Comparison of ENCODE assay signal across 21 cellular contexts in the genomic region with DNA sequence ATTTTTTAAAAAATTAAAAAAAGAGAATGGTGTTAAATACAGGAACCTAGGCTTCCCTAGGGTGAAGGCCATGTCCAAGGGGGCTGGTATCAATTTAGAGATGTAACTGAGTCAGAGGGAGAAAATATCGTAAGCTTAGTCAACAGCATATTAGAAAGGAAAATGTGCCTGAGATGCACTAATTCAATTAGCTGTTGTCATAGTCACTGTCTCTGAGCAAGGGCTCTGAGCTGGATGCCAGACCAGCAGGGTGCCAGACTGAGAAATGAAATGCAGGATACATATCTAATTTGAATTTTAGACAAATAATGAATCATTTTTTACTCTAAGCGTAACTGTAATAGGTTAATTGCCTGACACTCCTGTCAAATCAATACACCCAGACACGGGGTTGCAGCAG. TPM values are rescaled to one million over a fixed set of nuclear protein-coding genes. Genes with fewer than 3 reads are reported as not detected.
DNase-seq lines count a peak whose midpoint lies in the region; TF ChIP-seq lines count a peak whose summit lies in the region.
"Had no signal": no experiment of that assay in that cellular context is flagged by ENCODE, and none has a peak within 500 bp of the region (broad histone marks: within the 10 kb centered on the region; RNA-seq: fewer than 3 reads in every experiment).

No MANE protein-coding gene starts in this region.

- BruUV-seq in PC-9 (replicated peaks; lab: Mats Ljungman, UMichigan): no TSS peak

- H2AK5ac ChIP-seq in mesendoderm (ENCODE audit: low read length): no peak overlapping the region

- no peak overlapping the region for H4K5ac ChIP-seq in mesendoderm (ENCODE audit: low read length)

- H2BK5ac ChIP-seq in mesendoderm (ENCODE audit: low read length): no peak overlapping the region

- H3K18ac ChIP-seq in mesendoderm (ENCODE audit: low read length): peak overlapping the region; percentile 89

- H3F3A ChIP-seq in PC-9 (ENCODE audit: insufficient read depth, low read depth): peaks cover 11% of the 10 kb centered on the region

- TF ChIP-seq CTCF in PC-9 (conservative IDR thresholded peaks at IDR 0.05): no peak

- peak overlapping the region; percentile 12 for H3K4me3 ChIP-seq in SK-N-MC
- no peak overlapping the region for H3K4me3 ChIP-seq in mesendoderm (ENCODE audit: low read length)
- no peak overlapping the region for H3K4me3 ChIP-seq in PC-9
- H3K4me3 ChIP-seq: lung, prostate gland, stomach, transverse colon had no signal

- CTCF ChIA-PET in PC-9 (lab: Charles Lee): no interaction called here

- H3K27me3 ChIP-seq in mesendoderm (ENCODE audit: insufficient read depth, low read length, poor library complexity) (no peaks in the 10 kb centered on the region), PC-9 (ENCODE audit: insufficient read depth, low read depth) (no peaks in the 10 kb centered on the region)
- H3K27me3 ChIP-seq: stomach, transverse colon had no signal

- H3K27ac ChIP-seq in SK-N-MC (peak overlapping the region; percentile 55; the same call in 1 of the 2 replicates), mesendoderm (ENCODE audit: low read depth, low read length) (no peak overlapping the region), PC-9 (no peak overlapping the region)
- H3K27ac ChIP-seq: prostate gland, stomach, transverse colon had no signal

- POLR2A ChIA-PET in PC-9 (lab: Charles Lee; ENCODE audit: unreplicated experiment): no interaction called here

- DNase-seq in EH (ENCODE audit: low read depth): peak; percentile 58
- DNase-seq in NCI-H1694 (lab: John Stamatoyannopoulos, UW): peak; percentile 57
- DNase-seq in SK-N-MC (ENCODE audit: low read depth, low spot score): peak; percentile 60
- peak; percentile 71 for DNase-seq in mesendoderm
- no peak for DNase-seq in PC-9
- DNase-seq in head of caudate nucleus: no peak
- no peak for DNase-seq in stimulated activated naive CD4-positive, alpha-beta T cell treated with Interleukin-2 at 50 U/mL for 16 hours (lab: John Stamatoyannopoulos, UW)
- DNase-seq: activated CD4-positive, alpha-beta memory T cell treated with anti-CD3 and anti-CD28 coated beads, Interleukin-2, amount 10 ng/mL, durations not matched to agents 7 days and 5 days; activated CD4-positive, CD25-positive, alpha-beta regulatory T cell; activated naive CD8-positive, alpha-beta T cell treated with anti-CD3 and anti-CD28 coated beads for 36 hours; AML-193; DMS79 treated with DMSO at 0.1 percent for 48 hours; glutamatergic neuron; Kasumi-1; NCI-H1048; NCI-H510A treated with DMSO at 0.1 percent for 48 hours; stomach; T-helper 9 cell; transverse colon had no signal

- no peak overlapping the region for H4K8ac ChIP-seq in mesendoderm (ENCODE audit: low read depth, low read length)

- no peak overlapping the region for H3K4me2 ChIP-seq in mesendoderm (ENCODE audit: low read length)
- H3K4me2 ChIP-seq in PC-9: no peak overlapping the region

- H3K9me2 ChIP-seq in PC-9 (ENCODE audit: insufficient read depth): no peaks in the 10 kb centered on the region

- H3K4ac ChIP-seq in mesendoderm (ENCODE audit: low read depth, low read length): no peak overlapping the region

- intact Hi-C loops in PC-9 (cut with micrococcal nuclease; ENCODE audit: unreplicated experiment) (loop anchor here (10.0 kb wide), 1 partner anchor 262 kb away; no protein-coding TSS in a partner anchor), head of caudate nucleus (cut with DNase I) (no loop called here)

- H3K36me3 ChIP-seq in SK-N-MC (ENCODE audit: insufficient read depth, low read length) (no peaks in the 10 kb centered on the region), mesendoderm (ENCODE audit: control insufficient read depth, insufficient read depth, low read length) (no peaks in the 10 kb centered on the region), PC-9 (ENCODE audit: low read depth) (no peaks in the 10 kb centered on the region)
- H3K36me3 ChIP-seq: prostate gland, stomach, transverse colon had no signal

- H3K9ac ChIP-seq in SK-N-MC (ENCODE audit: insufficient read length) (no peak overlapping the region), mesendoderm (ENCODE audit: low read length) (no peak overlapping the region)

- no CpG with 5 or more reads among the region's 3 CpGs for WGBS in mesendoderm (ENCODE audit: extremely low coverage, insufficient coverage, low lambda C conversion rate)

- no peak overlapping the region for H2AFZ ChIP-seq in PC-9

- H3K4me1 ChIP-seq in mesendoderm (ENCODE audit: control insufficient read depth, low read depth, low read length): peaks cover 25% of the 10 kb centered on the region
- H3K4me1 ChIP-seq in PC-9 (replicated peaks; ENCODE audit: insufficient read depth): peaks cover 27% of the 10 kb centered on the region
- H3K4me1 ChIP-seq: prostate gland had no signal

- H2BK120ac ChIP-seq in mesendoderm (ENCODE audit: low read depth, low read length): peak overlapping the region; percentile 79

- no peaks in the 10 kb centered on the region for H4K20me1 ChIP-seq in PC-9 (ENCODE audit: insufficient read depth)

- H3K56ac ChIP-seq in mesendoderm (ENCODE audit: low read length): peak overlapping the region; percentile 51

- no peaks in the 10 kb centered on the region for H3K79me1 ChIP-seq in mesendoderm (ENCODE audit: low read length)

- H2BK15ac ChIP-seq in mesendoderm (replicated peaks; ENCODE audit: low read depth): peak overlapping the region; percentile 87

- H3K79me2 ChIP-seq in mesendoderm (ENCODE audit: control insufficient read depth, insufficient read depth, low read length) (no peaks in the 10 kb centered on the region), PC-9 (ENCODE audit: low read depth) (no peaks in the 10 kb centered on the region)

- H3K9me3 ChIP-seq in SK-N-MC (ENCODE audit: low read depth, low read length) (no peaks in the 10 kb centered on the region), PC-9 (ENCODE audit: insufficient read depth, low read depth) (no peaks in the 10 kb centered on the region; the same call in 1 of the 2 replicates)
- H3K9me3 ChIP-seq: prostate gland, stomach, transverse colon had no signal

- no peak overlapping the region for H3K23ac ChIP-seq in mesendoderm (ENCODE audit: low read length)

RNA-seq across cellular contexts. Expression of a gene that starts 11.4 kb away (rescaled TPM):
- 11.1 TPM for polyA plus RNA-seq in mesendoderm (2013, experiment 1 of 2)
- 10.8 TPM for polyA plus RNA-seq in mesendoderm (2013, experiment 2 of 2)
- 28.0 and 39.1 TPM in 2 replicates for total RNA-seq in PC-9 (2021)

RNA-seq across cellular contexts. Expression of a gene that starts 33.2 kb away (rescaled TPM):
- 21.7 TPM for polyA plus RNA-seq in mesendoderm (2013, experiment 1 of 2)
- 22.9 TPM for polyA plus RNA-seq in mesendoderm (2013, experiment 2 of 2)
- total RNA-seq in PC-9 (2021): 43.6 and 48.8 TPM in 2 replicates

Comparison
In these comparisons a context has a peak if more than half of its experiments do, and no peak if none do; other contexts are left out.
1. DNase-seq: peak in EH (single experiment), NCI-H1694 (single experiment), SK-N-MC (single experiment) and mesendoderm (single experiment); none in PC-9 (0 of 2), head of caudate nucleus (0 of 42) and stimulated activated naive CD4-positive, alpha-beta T cell treated with Interleukin-2 at 50 U/mL for 16 hours (single experiment).